ENCODE assay signal across 10 cellular contexts in the genomic region with DNA sequence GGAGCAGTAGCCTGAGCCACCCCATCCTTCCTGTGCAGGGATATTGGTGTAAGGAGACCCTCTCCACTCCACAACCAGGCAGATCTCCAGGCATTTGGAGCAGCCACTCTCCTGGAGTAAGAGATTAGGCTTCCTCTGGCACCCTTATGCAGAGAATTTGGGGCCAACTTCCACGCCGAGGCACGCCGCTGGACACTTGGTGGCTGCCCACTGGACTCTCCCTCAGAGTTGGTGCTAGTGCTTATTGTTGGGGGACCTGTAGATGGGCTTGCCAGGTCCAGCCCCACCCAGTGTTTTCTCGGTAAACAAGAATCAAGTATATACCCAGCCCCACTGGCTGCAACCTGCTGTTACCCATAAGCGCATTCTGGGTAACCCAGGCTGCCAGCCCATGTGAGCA. TPM values are rescaled to one million over a fixed set of nuclear protein-coding genes. Genes with fewer than 3 reads are reported as not detected.
DNase-seq lines count a peak whose midpoint lies in the region; ATAC-seq, FAIRE-seq and TF ChIP-seq lines count a peak whose summit lies in the region.
"Not testable (repeated sequence)": the region's sequence is repeated elsewhere in the genome, so short reads cannot be mapped to it uniquely, and the experiment has no call there.
"Had no signal": no experiment of that assay in that cellular context is flagged by ENCODE, and none has a peak within 500 bp of the region (broad histone marks: within the 10 kb centered on the region; RNA-seq: fewer than 3 reads in every experiment).

No MANE protein-coding gene starts in this region.

- H4K20me1 ChIP-seq in GM12878 (ENCODE audit: control insufficient read depth, insufficient read depth): not testable (repeated sequence)

- RAD21 ChIA-PET in GM12878 (lab: Charles Lee; ENCODE audit: unreplicated experiment): not testable (repeated sequence)

- BruUV-seq in GM12878 (replicated peaks; lab: Mats Ljungman, UMichigan): not testable (repeated sequence)

- not testable (repeated sequence) for H2AFZ ChIP-seq in GM12878 (ENCODE audit: control insufficient read depth, low read depth, low read length)

- ATAC-seq in GM18519 (IDR thresholded peaks at IDR 0.05; ENCODE audit: low FRiP score, unreplicated experiment) (peak; percentile 49), GM19468 (IDR thresholded peaks at IDR 0.05; ENCODE audit: extremely low read depth, unreplicated experiment) (peak; percentile 32), GM21737 (IDR thresholded peaks at IDR 0.05; ENCODE audit: unreplicated experiment) (peak; percentile 54), HG02943 (IDR thresholded peaks at IDR 0.05; ENCODE audit: low read depth, unreplicated experiment) (peak; percentile 65), HG03521 (IDR thresholded peaks at IDR 0.05; ENCODE audit: unreplicated experiment) (peak; percentile 71), GM12878 (peak; percentile 67), mucosa of descending colon (peak; percentile 54)

- intact Hi-C loops in GM12878 (cut with micrococcal nuclease; ENCODE audit: unreplicated experiment); mucosa of descending colon (cut with DNase I, micrococcal nuclease): not testable (repeated sequence)

- H3K27ac ChIP-seq in GM12878 (ENCODE audit: control insufficient read depth, insufficient read depth): not testable (repeated sequence)

- WGBS in GM12878 (ENCODE audit: insufficient coverage, insufficient replicate concordance, low lambda C conversion rate, missing lambda C conversion rate): 42% methylated on average over 6 of the region's 6 CpGs

- POLR2A ChIA-PET in GM12878 (lab: Charles Lee): not testable (repeated sequence)

- not testable (repeated sequence) for H3K4me3 ChIP-seq in GM12878, mucosa of descending colon

- not testable (repeated sequence) for FAIRE-seq in GM12878 (lab: Jason Lieb, UNC)

- H3K27me3 ChIP-seq in GM12878 (replicated peaks in 1 of 2; ENCODE audit: control insufficient read depth in 2 of 2, insufficient read depth in 2 of 2, low read length in 1 of 2): not testable (repeated sequence)

- H3K36me3 ChIP-seq in GM12878 (ENCODE audit: control insufficient read depth in 2 of 2, insufficient read depth in 2 of 2, low read length in 1 of 2); mucosa of descending colon (ENCODE audit: low read depth): not testable (repeated sequence)

- SMC1A ChIA-PET in GM12878 (lab: Charles Lee; ENCODE audit: uncharacterized antibody, unreplicated experiment): not testable (repeated sequence)

- CTCF ChIA-PET in GM12878 (lab: Yijun Ruan, JAX): not testable (repeated sequence)

- not testable (repeated sequence) for H3K79me2 ChIP-seq in GM12878 (ENCODE audit: control insufficient read depth, insufficient read depth, low read length)

- in situ Hi-C loops in GM12878 (cut with MboI): not testable (repeated sequence)

- H3K9me3 ChIP-seq in GM12878 (replicated peaks; ENCODE audit: control insufficient read depth, insufficient read depth, low read length); mucosa of descending colon: not testable (repeated sequence)

- not testable (repeated sequence) for TF ChIP-seq RAD21 in GM12878 (IDR thresholded peaks at IDR 0.05; ENCODE audit: insufficient read depth, low read depth, low read length)

- H3K9ac ChIP-seq in GM12878 (ENCODE audit: control insufficient read depth, insufficient read depth, low read length): not testable (repeated sequence)

- not testable (repeated sequence) for DNase-seq in GM12878 (ENCODE audit: low read depth, low spot score); mucosa of descending colon

- H3K4me2 ChIP-seq in GM12878 (ENCODE audit: control insufficient read depth, insufficient read depth): not testable (repeated sequence)

- not testable (repeated sequence) for TF ChIP-seq EP300 in GM12878 (IDR thresholded peaks at IDR 0.05; ENCODE audit: borderline replicate concordance in 1 of 2, control insufficient read depth in 1 of 2, low read depth in 2 of 2, low read length in 2 of 2)

- not testable (repeated sequence) for TF ChIP-seq CTCF in GM12878 (IDR thresholded peaks at IDR 0.05 in 2 of 3, conservative IDR thresholded peaks at IDR 0.05 in 1 of 3; ENCODE audit: control insufficient read depth in 2 of 3, extremely low read depth in 1 of 3, insufficient read depth in 1 of 3, low read depth in 3 of 3, low read length in 3 of 3); mucosa of descending colon (IDR thresholded peaks at IDR 0.05)

- H3K4me1 ChIP-seq in GM12878 (ENCODE audit: control insufficient read depth, insufficient read depth, low read length); mucosa of descending colon (ENCODE audit: low read depth): not testable (repeated sequence)

- not testable (repeated sequence) for TF ChIP-seq POLR2A in GM12878 (IDR thresholded peaks at IDR 0.05; ENCODE audit: low read depth, low read length)

RNA-seq across cellular contexts. Expression of a gene that starts 4.8 kb away (rescaled TPM):
- not detected in 2 replicates for total RNA-seq in GM12878 (2013; cell fraction: nucleolus; rRNA removed)
- total RNA-seq in GM12878 (2014; rRNA removed): 0.06 TPM in 1 of 2 replicates, not detected in the other
- total RNA-seq in GM12878 (2014; rRNA removed; fragmentation: Illumina TruSeq; extraction: Trizol): not detected in 2 replicates
- not detected in 2 replicates for total RNA-seq in GM12878 (2021)
- 0.12 TPM for polyA plus RNA-seq in GM12878 (2011; ENCODE audit: low read depth)
- not detected in 2 replicates for polyA plus RNA-seq in GM12878 (2011; rRNA removed)
- polyA plus RNA-seq in GM12878 (2011; cell fraction: cytosol; rRNA removed): not detected in 2 replicates
- polyA plus RNA-seq in GM12878 (2011; cell fraction: nucleus; rRNA removed): not detected in 2 replicates
- not detected in 2 replicates for polyA plus RNA-seq in GM12878 (2012)
- not detected in 2 replicates for polyA plus RNA-seq in GM12878 (2014; fragmentation: Illumina TruSeq; extraction: Trizol)
- polyA plus RNA-seq in GM12878 (2014; fragmentation: Nextera tagmentation; extraction: Ambion mirVana): not detected
- not detected in 2 replicates for polyA plus RNA-seq in GM12878 (2014; rRNA removed)
- polyA plus RNA-seq in GM12878 (2016; fragmentation: Nextera tagmentation; extraction: Ambion mirVana): not detected
- not detected in 2 replicates for polyA minus RNA-seq in GM12878 (2011; rRNA and poly(A)+ RNA removed)
- not detected in 2 replicates for polyA minus RNA-seq in GM12878 (2011; cell fraction: cytosol; rRNA and poly(A)+ RNA removed)
- polyA minus RNA-seq in GM12878 (2011; cell fraction: nucleus; rRNA and poly(A)+ RNA removed): not detected in 2 replicates
- total RNA-seq in mucosa of descending colon: not detected
- total RNA-seq: Daoy, Right ventricle myocardium superior had no signal
- polyA plus RNA-seq: CD14-positive monocyte had no signal

RNA-seq across cellular contexts. Expression of a gene that starts 14.4 kb away (rescaled TPM):
- total RNA-seq in GM12878 (2013; cell fraction: nucleolus; rRNA removed): not detected in 2 replicates
- total RNA-seq in GM12878 (2014; rRNA removed) (not detected in 2 replicates), GM12878 (2014; rRNA removed; fragmentation: Illumina TruSeq; extraction: Trizol) (not detected in 2 replicates), GM12878 (2021) (not detected in 2 replicates), mucosa of descending colon (not detected)
- not detected for polyA plus RNA-seq in GM12878 (2011; ENCODE audit: low read depth)
- polyA plus RNA-seq in GM12878 (2011; rRNA removed) (not detected in 2 replicates), GM12878 (2014; fragmentation: Illumina TruSeq; extraction: Trizol) (not detected in 2 replicates), GM12878 (2014; fragmentation: Nextera tagmentation; extraction: Ambion mirVana) (not detected), GM12878 (2014; rRNA removed) (0.14 TPM in 1 of 2 replicates, not detected in the other), GM12878 (2016; fragmentation: Nextera tagmentation; extraction: Ambion mirVana) (not detected)
- polyA plus RNA-seq in GM12878 (2011; cell fraction: cytosol; rRNA removed): 0.27 TPM in 1 of 2 replicates, not detected in the other
- not detected in 2 replicates for polyA plus RNA-seq in GM12878 (2011; cell fraction: nucleus; rRNA removed)
- polyA plus RNA-seq in GM12878 (2012): not detected in 2 replicates
- not detected in 2 replicates for polyA minus RNA-seq in GM12878 (2011; rRNA and poly(A)+ RNA removed)
- not detected in 2 replicates for polyA minus RNA-seq in GM12878 (2011; cell fraction: cytosol; rRNA and poly(A)+ RNA removed)
- polyA minus RNA-seq in GM12878 (2011; cell fraction: nucleus; rRNA and poly(A)+ RNA removed): 0.24 and 2.0 TPM in 2 replicates
- total RNA-seq: Daoy, Right ventricle myocardium superior had no signal
- polyA plus RNA-seq: CD14-positive monocyte had no signal
